In genomic region chr16:2835638-2836493, GRCh38 we compare ENCODE assay signal across 12 cellular contexts. TPM values are rescaled to one million over a fixed set of nuclear protein-coding genes. Genes with fewer than 3 reads are reported as not detected.
DNase-seq lines count a peak whose midpoint lies in the region; ATAC-seq lines count a peak whose summit lies in the region.
"Had no signal": no experiment of that assay in that cellular context is flagged by ENCODE, and none has a peak within 500 bp of the region (broad histone marks: within the 10 kb centered on the region; RNA-seq: fewer than 3 reads in every experiment).

No MANE protein-coding gene starts in this region.

- H3K9me3 Mint-ChIP-seq in T-helper 2 cell treated with Interferon-gamma antibody and Interleukin-4, amounts not matched to agents 5 μg/mL and 100 μg/mL, for 36 hours = no peaks in the 10 kb centered on the region
- H3K9me3 Mint-ChIP-seq: activated T-helper 1 cell treated with anti-CD3 and anti-CD28 coated beads, Interleukin-12 subunit alpha, Interleukin-12 subunit beta, Interleukin-2, Interleukin-4 antibody, amounts not matched to agents 30 ng/mL and 10 ng/mL and 1 ng/mL, durations not matched to agents 14 hours and 24 hours and 36 hours had no signal

- H3K27me3 ChIP-seq in adipocyte (replicated peaks; ENCODE audit: control insufficient read depth, insufficient read depth, low read length) = peaks cover 22% of the 10 kb centered on the region

- no peak for ATAC-seq in HG03571 (IDR thresholded peaks at IDR 0.05; ENCODE audit: unreplicated experiment)

- no peak overlapping the region for H3K27ac Mint-ChIP-seq in T-helper 2 cell treated with Interferon-gamma antibody and Interleukin-4, amounts not matched to agents 5 μg/mL and 100 μg/mL, for 36 hours
- H3K27ac Mint-ChIP-seq: activated T-helper 1 cell treated with anti-CD3 and anti-CD28 coated beads, Interleukin-12 subunit alpha, Interleukin-12 subunit beta, Interleukin-2, Interleukin-4 antibody, amounts not matched to agents 30 ng/mL and 10 ng/mL and 1 ng/mL, durations not matched to agents 14 hours and 24 hours and 36 hours had no signal

- no peak overlapping the region for H3K9ac ChIP-seq in adipocyte (ENCODE audit: low read length)

- no peak overlapping the region for H3K4me3 Mint-ChIP-seq in T-helper 2 cell treated with Interferon-gamma antibody and Interleukin-4, amounts not matched to agents 5 μg/mL and 100 μg/mL, for 36 hours
- H3K4me3 Mint-ChIP-seq: activated T-helper 1 cell treated with anti-CD3 and anti-CD28 coated beads, Interleukin-12 subunit alpha, Interleukin-12 subunit beta, Interleukin-2, Interleukin-4 antibody, amounts not matched to agents 30 ng/mL and 10 ng/mL and 1 ng/mL, durations not matched to agents 14 hours and 24 hours and 36 hours had no signal

- no peaks in the 10 kb centered on the region for H3K36me3 ChIP-seq in adipocyte (ENCODE audit: control insufficient read depth, insufficient read depth, low read length, severe bottlenecking)

- H3K4me3 ChIP-seq in adipocyte (ENCODE audit: low read length) = no peak overlapping the region

- H3K36me3 Mint-ChIP-seq in T-helper 2 cell treated with Interferon-gamma antibody and Interleukin-4, amounts not matched to agents 5 μg/mL and 100 μg/mL, for 36 hours (ENCODE audit: low read depth) = no peaks in the 10 kb centered on the region

- H3K9me3 ChIP-seq in adipocyte (ENCODE audit: control insufficient read depth, low read length) = no peaks in the 10 kb centered on the region

- peaks cover 3% of the 10 kb centered on the region for H3K27me3 Mint-ChIP-seq in T-helper 2 cell treated with Interferon-gamma antibody and Interleukin-4, amounts not matched to agents 5 μg/mL and 100 μg/mL, for 36 hours (ENCODE audit: low read depth)

- H3K4me1 ChIP-seq in adipocyte (ENCODE audit: control insufficient read depth, insufficient read depth, low read length) = peaks cover 9% of the 10 kb centered on the region

- DNase-seq in NCI-H2196 (lab: John Stamatoyannopoulos, UW; ENCODE audit: unreplicated experiment) (peak; percentile 42), NCI-H2196 treated with DMSO at 0.1 percent for 48 hours (lab: John Stamatoyannopoulos, UW; ENCODE audit: unreplicated experiment) (no peak), adipocyte (ENCODE audit: low read depth) (peak; percentile 79), iris pigment epithelial cell (ENCODE audit: low read depth) (peak; percentile 85), ureter (ENCODE audit: low spot score) (peak; percentile 74), C1 segment of cervical spinal cord (lab: John Stamatoyannopoulos, UW) (no peak)
- DNase-seq in T-helper 2 cell treated with Interferon-gamma antibody and Interleukin-4, amounts not matched to agents 5 μg/mL and 100 μg/mL, for 36 hours (ENCODE audit: low spot score) = no peak
- DNase-seq: H7, NCI-H510A had no signal

- H3K4me1 Mint-ChIP-seq in T-helper 2 cell treated with Interferon-gamma antibody and Interleukin-4, amounts not matched to agents 5 μg/mL and 100 μg/mL, for 36 hours (ENCODE audit: low read depth) = no peaks in the 10 kb centered on the region

RNA-seq across cellular contexts. Expression of gene ZG16B, which starts 5.8 kb away (rescaled TPM):
- 31.8 TPM for total RNA-seq in ureter
- total RNA-seq: A673, H7 had no signal

RNA-seq across cellular contexts. Expression of gene PRSS21, which starts 18.8 kb away (rescaled TPM):
- 1.3 TPM for total RNA-seq in ureter
- total RNA-seq: A673 had no signal

RNA-seq across cellular contexts. Expression of gene PRSS22, which starts 22.1 kb away (rescaled TPM):
- 41.2 TPM for total RNA-seq in ureter
- total RNA-seq: A673; activated T-helper 1 cell treated with anti-CD3 and anti-CD28 coated beads, Interleukin-12 subunit alpha, Interleukin-12 subunit beta, Interleukin-2, Interleukin-4 antibody, amounts not matched to agents 30 ng/mL and 10 ng/mL and 1 ng/mL, durations not matched to agents 14 hours and 24 hours and 36 hours had no signal

RNA-seq across cellular contexts. Expression of gene PRSS41, which starts 37.6 kb away (rescaled TPM):
- not detected for total RNA-seq in ureter
- total RNA-seq: A673; activated T-helper 1 cell treated with anti-CD3 and anti-CD28 coated beads, Interleukin-12 subunit alpha, Interleukin-12 subunit beta, Interleukin-2, Interleukin-4 antibody, amounts not matched to agents 30 ng/mL and 10 ng/mL and 1 ng/mL, durations not matched to agents 14 hours and 24 hours and 36 hours; H7 had no signal

RNA-seq across cellular contexts. Expression of gene FLYWCH2, which starts 47.1 kb away (rescaled TPM):
- 23.5 TPM for total RNA-seq in ureter

Comparison
In these comparisons a context has a peak if more than half of its experiments do, and no peak if none do; other contexts are left out.
1. DNase-seq: peak in NCI-H2196 (single experiment), adipocyte (single experiment), iris pigment epithelial cell (single experiment) and ureter (single experiment); none in NCI-H2196 treated with DMSO at 0.1 percent for 48 hours (single experiment), T-helper 2 cell treated with Interferon-gamma antibody and Interleukin-4, amounts not matched to agents 5 μg/mL and 100 μg/mL, for 36 hours (single experiment) and C1 segment of cervical spinal cord (0 of 14).